1 cellular context compared by ENCODE assay signal in the genomic region with DNA sequence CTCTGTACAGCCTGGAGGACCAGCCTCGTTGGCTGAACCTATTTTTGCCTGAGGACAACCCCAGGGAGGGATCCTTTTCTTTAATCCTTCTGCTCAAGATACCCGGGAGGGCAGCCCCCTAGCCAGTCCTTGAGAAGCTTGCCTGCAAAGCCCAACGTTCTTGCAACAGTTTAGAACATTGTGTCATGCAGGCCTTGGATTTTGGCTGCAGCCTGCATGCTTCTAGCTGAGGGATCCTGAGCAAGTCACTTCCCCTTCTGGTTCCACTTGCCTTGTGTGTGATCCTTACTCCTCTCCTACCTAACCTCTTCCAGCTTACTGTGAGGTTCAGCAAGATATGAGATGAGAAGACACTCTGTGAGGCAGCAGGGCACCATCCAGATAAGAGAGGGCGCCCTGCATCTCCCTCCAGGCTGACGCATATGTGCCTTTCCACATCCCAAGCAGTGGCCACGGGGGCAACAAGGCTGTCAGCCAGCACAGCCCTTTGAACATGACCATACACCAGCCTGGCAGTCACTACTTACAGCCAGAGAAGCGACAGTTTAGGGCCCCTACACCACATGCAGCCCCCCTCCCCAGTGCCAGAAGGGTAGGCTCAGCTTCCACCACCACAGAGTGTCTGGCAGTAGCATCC.
TF ChIP-seq lines count a peak whose summit lies in the region.

No MANE protein-coding gene starts in this region.

TF ChIP-seq in GM23338, 12 proteins besides CTCF, POLR2A, EP300 and RAD21 (continued from another document):
- TF ChIP-seq, protein P1, sequence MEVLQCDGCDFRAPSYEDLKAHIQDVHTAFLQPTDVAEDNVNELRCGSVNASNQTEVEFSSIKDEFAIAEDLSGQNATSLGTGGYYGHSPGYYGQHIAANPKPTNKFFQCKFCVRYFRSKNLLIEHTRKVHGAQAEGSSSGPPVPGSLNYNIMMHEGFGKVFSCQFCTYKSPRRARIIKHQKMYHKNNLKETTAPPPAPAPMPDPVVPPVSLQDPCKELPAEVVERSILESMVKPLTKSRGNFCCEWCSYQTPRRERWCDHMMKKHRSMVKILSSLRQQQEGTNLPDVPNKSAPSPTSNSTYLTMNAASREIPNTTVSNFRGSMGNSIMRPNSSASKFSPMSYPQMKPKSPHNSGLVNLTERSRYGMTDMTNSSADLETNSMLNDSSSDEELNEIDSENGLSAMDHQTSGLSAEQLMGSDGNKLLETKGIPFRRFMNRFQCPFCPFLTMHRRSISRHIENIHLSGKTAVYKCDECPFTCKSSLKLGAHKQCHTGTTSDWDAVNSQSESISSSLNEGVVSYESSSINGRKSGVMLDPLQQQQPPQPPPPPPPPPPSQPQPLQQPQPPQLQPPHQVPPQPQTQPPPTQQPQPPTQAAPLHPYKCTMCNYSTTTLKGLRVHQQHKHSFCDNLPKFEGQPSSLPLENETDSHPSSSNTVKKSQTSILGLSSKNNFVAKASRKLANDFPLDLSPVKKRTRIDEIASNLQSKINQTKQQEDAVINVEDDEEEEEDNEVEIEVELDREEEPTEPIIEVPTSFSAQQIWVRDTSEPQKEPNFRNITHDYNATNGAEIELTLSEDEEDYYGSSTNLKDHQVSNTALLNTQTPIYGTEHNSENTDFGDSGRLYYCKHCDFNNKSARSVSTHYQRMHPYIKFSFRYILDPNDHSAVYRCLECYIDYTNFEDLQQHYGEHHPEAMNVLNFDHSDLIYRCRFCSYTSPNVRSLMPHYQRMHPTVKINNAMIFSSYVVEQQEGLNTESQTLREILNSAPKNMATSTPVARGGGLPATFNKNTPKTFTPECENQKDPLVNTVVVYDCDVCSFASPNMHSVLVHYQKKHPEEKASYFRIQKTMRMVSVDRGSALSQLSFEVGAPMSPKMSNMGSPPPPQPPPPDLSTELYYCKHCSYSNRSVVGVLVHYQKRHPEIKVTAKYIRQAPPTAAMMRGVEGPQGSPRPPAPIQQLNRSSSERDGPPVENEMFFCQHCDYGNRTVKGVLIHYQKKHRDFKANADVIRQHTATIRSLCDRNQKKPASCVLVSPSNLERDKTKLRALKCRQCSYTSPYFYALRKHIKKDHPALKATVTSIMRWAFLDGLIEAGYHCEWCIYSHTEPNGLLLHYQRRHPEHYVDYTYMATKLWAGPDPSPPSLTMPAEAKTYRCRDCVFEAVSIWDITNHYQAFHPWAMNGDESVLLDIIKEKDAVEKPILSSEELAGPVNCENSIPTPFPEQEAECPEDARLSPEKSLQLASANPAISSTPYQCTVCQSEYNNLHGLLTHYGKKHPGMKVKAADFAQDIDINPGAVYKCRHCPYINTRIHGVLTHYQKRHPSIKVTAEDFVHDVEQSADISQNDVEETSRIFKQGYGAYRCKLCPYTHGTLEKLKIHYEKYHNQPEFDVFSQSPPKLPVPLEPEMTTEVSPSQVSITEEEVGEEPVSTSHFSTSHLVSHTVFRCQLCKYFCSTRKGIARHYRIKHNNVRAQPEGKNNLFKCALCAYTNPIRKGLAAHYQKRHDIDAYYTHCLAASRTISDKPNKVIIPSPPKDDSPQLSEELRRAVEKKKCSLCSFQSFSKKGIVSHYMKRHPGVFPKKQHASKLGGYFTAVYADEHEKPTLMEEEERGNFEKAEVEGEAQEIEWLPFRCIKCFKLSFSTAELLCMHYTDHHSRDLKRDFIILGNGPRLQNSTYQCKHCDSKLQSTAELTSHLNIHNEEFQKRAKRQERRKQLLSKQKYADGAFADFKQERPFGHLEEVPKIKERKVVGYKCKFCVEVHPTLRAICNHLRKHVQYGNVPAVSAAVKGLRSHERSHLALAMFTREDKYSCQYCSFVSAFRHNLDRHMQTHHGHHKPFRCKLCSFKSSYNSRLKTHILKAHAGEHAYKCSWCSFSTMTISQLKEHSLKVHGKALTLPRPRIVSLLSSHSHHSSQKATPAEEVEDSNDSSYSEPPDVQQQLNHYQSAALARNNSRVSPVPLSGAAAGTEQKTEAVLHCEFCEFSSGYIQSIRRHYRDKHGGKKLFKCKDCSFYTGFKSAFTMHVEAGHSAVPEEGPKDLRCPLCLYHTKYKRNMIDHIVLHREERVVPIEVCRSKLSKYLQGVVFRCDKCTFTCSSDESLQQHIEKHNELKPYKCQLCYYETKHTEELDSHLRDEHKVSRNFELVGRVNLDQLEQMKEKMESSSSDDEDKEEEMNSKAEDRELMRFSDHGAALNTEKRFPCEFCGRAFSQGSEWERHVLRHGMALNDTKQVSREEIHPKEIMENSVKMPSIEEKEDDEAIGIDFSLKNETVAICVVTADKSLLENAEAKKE (CRISPR knock-in tag; IDR thresholded peaks at IDR 0.05): no peak
- no peak for TF ChIP-seq POLR2AphosphoS5 (IDR thresholded peaks at IDR 0.05; ENCODE audit: low read depth)
- no peak for TF ChIP-seq STAT1 (IDR thresholded peaks at IDR 0.05; ENCODE audit: unreplicated experiment)
- no peak for TF ChIP-seq ZNF331 (CRISPR knock-in tag; IDR thresholded peaks at IDR 0.05; ENCODE audit: low read depth)
TF ChIP-seq in GM23338: peak in this region for 0.
